21 cellular contexts compared by ENCODE assay signal in the genomic region with DNA sequence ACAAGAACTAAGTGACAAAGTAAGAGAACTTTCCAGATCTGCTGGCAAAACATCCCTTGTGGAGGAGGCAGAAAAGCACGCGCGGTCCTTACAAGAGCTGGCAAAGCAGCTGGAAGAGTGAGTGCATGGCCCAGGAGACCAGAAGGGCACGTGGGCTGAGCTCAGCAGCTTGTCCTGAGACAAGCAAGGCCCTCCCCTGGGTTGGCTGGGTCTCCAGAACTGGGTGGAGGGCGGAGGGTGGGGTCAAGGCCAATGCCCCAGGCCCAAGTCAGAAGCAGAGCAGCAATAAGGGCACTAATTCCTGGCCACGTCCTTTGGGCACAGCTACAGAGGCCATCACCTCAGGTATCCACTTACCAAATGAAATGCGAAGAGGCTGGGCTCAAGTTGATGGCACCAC.
"Had no signal": no experiment of that assay in that cellular context is flagged by ENCODE, and none has a peak within 500 bp of the region (broad histone marks: within the 10 kb centered on the region; RNA-seq: fewer than 3 reads in every experiment).

No MANE protein-coding gene starts in this region.

- H3K4me3 ChIP-seq: esophagus squamous epithelium, lower lobe of right lung, neural progenitor cell, pancreas, sigmoid colon, skin epidermis, stomach had no signal

- H3K27me3 ChIP-seq: esophagus squamous epithelium, neural progenitor cell, pancreas, sigmoid colon, stomach had no signal

- DNase-seq: cerebellar nuclear complex; effector memory CD8-positive, alpha-beta T cell; esophagus squamous epithelium; foreskin melanocyte; head of caudate nucleus; hippocampal formation; kidney glomerular epithelial cell; lower lobe of right lung; mesenchymal stem cell; midbrain; occipital lobe; pancreas; sigmoid colon; stimulated activated naive CD4-positive, alpha-beta T cell; stomach; substantia nigra had no signal

- ATAC-seq: effector memory CD8-positive, alpha-beta T cell; left lobe of liver; lower lobe of right lung; natural killer cell treated with Interleukin-12 subunit alpha and Interleukin-12 subunit beta and Interleukin-15 and Interleukin-18, amount 100 ng/mL, for 72 hours; pancreas had no signal

- H3K27ac ChIP-seq: epithelial cell of prostate, esophagus squamous epithelium, lower lobe of right lung, neural progenitor cell, pancreas, sigmoid colon, skin epidermis, stomach had no signal

- H3K9me3 ChIP-seq: esophagus squamous epithelium, lower lobe of right lung, pancreas, sigmoid colon, stomach had no signal

- H3K36me3 ChIP-seq: neural progenitor cell, sigmoid colon had no signal

- H3K4me1 ChIP-seq: esophagus squamous epithelium, neural progenitor cell, pancreas, sigmoid colon, stomach had no signal
